In genomic region chr17:76241776-76242175, GRCh38 we compare ENCODE assay signal across 14 cellular contexts. TPM values are rescaled to one million over a fixed set of nuclear protein-coding genes. Genes with fewer than 3 reads are reported as not detected.
DNase-seq lines count a peak whose midpoint lies in the region; ATAC-seq and TF ChIP-seq lines count a peak whose summit lies in the region.
"Had no signal": no experiment of that assay in that cellular context is flagged by ENCODE, and none has a peak within 500 bp of the region (broad histone marks: within the 10 kb centered on the region; RNA-seq: fewer than 3 reads in every experiment).

No MANE protein-coding gene starts in this region.

- H3K27ac Mint-ChIP-seq in activated CD8-positive, alpha-beta T cell treated with anti-CD3 and anti-CD28 coated beads, Interleukin-2, amount 10 ng/mL, durations not matched to agents 7 days and 5 days, result peak overlapping the region; percentile 86

- no peak overlapping the region for H2BK15ac ChIP-seq in mesenchymal stem cell (ENCODE audit: low read depth, poor library complexity, severe bottlenecking)

- ATAC-seq in Right ventricle myocardium inferior, result no peak
- ATAC-seq in activated CD8-positive, alpha-beta T cell treated with anti-CD3 and anti-CD28 coated beads, Interleukin-2, amount 10 ng/mL, durations not matched to agents 7 days and 5 days, result no peak
- no peak for ATAC-seq in lower lobe of right lung

- no peak for TF ChIP-seq EP300 in transverse colon (IDR thresholded peaks at IDR 0.05; ENCODE audit: low read depth)

- H3K14ac ChIP-seq in mesenchymal stem cell (ENCODE audit: low read length in 2 of 2), result no peak overlapping the region

- H3K4ac ChIP-seq in mesenchymal stem cell (ENCODE audit: low read depth in 1 of 2, low read length in 2 of 2), result no peak overlapping the region

- H3K23ac ChIP-seq in mesenchymal stem cell (ENCODE audit: low read length in 2 of 2), result no peak overlapping the region

- no peak overlapping the region for H4K91ac ChIP-seq in mesenchymal stem cell (ENCODE audit: low read length)

- no peaks in the 10 kb centered on the region for H3K27me3 Mint-ChIP-seq in activated CD8-positive, alpha-beta T cell treated with anti-CD3 and anti-CD28 coated beads, Interleukin-2, amount 10 ng/mL, durations not matched to agents 7 days and 5 days (ENCODE audit: low read depth)

- POLR2A ChIA-PET in activated CD8-positive, alpha-beta T cell treated with anti-CD3 and anti-CD28 coated beads, Interleukin-2, amount 10 ng/mL, durations not matched to agents 7 days and 5 days (lab: Charles Lee), result interaction anchor here (0.6 to 17.8 kb wide), 6 partner anchors 10 to 50 kb away, joined by 3 to 807 read pairs (median 6); partner anchors contain the start of gene UBALD2
- POLR2A ChIA-PET in GM10248 (lab: Yijun Ruan, JAX), result interaction anchor here (0.9 kb wide), 1 partner anchor 23 kb away, joined by 4 read pairs; no protein-coding TSS in a partner anchor

- DNase-seq in left ventricle myocardium inferior (no peak), Right ventricle myocardium inferior (ENCODE audit: missing footprints) (no peak), mesenchymal stem cell (no peak), transverse colon (no peak), lower lobe of right lung (no peak), GM10248 (ENCODE audit: extremely low spot score) (no peak), NCI-H2107 (lab: John Stamatoyannopoulos, UW) (no peak)
- no peak for DNase-seq in activated CD8-positive, alpha-beta T cell treated with anti-CD3 and anti-CD28 coated beads, Interleukin-2, amount 10 ng/mL, durations not matched to agents 7 days and 5 days
- DNase-seq: activated gamma-delta T cell treated with Interleukin-2 at 50 U/mL for 16 hours; NCI-H1930; NK-92 treated with Interleukin-12 subunit alpha and Interleukin-12 subunit beta, amount 100 ng/mL, for 24 hours; stimulated activated CD4-positive, alpha-beta T cell treated with anti-CD3 and anti-CD28 coated beads, Interleukin-4, amount 100 ng/mL, for 1 hour had no signal

- in situ Hi-C loops in transverse colon (cut with MboI; ENCODE audit: low pct_ligation_motif_present in 1 of 4, low pct_unique_long_range_greater_than_20kb in 1 of 4, low sequenced_read_pairs in 3 of 4), result no loop called here

- H3K9me3 Mint-ChIP-seq in activated CD8-positive, alpha-beta T cell treated with anti-CD3 and anti-CD28 coated beads, Interleukin-2, amount 10 ng/mL, durations not matched to agents 7 days and 5 days (ENCODE audit: insufficient read depth), result no peaks in the 10 kb centered on the region

- peaks cover 81% of the 10 kb centered on the region for H3K4me1 Mint-ChIP-seq in activated CD8-positive, alpha-beta T cell treated with anti-CD3 and anti-CD28 coated beads, Interleukin-2, amount 10 ng/mL, durations not matched to agents 7 days and 5 days (ENCODE audit: low read depth)

- H3K4me1 ChIP-seq in left ventricle myocardium inferior, result peaks cover 23% of the 10 kb centered on the region
- H3K4me1 ChIP-seq in mesenchymal stem cell (ENCODE audit: control insufficient read depth, insufficient read depth, low read depth, low read length), result peaks cover 22% of the 10 kb centered on the region
- peaks cover 16 to 43% (median 25%) of the 10 kb centered on the region in 4 donors for H3K4me1 ChIP-seq in transverse colon
- H3K4me1 ChIP-seq in lower lobe of right lung, result peaks cover 31% of the 10 kb centered on the region

- peak overlapping the region; percentile 72 for H3K27ac ChIP-seq in left ventricle myocardium inferior (replicated peaks)
- H3K27ac ChIP-seq in mesenchymal stem cell (ENCODE audit: low read length, poor library complexity, severe bottlenecking), result no peak overlapping the region
- H3K27ac ChIP-seq in transverse colon, result peak overlapping the region in 3 of 4 donors; percentile 73 to 85 (median 84)
- no peak overlapping the region for H3K27ac ChIP-seq in lower lobe of right lung

- H2AK5ac ChIP-seq in mesenchymal stem cell (ENCODE audit: low read length, severe bottlenecking), result peak overlapping the region; percentile 66

- H3K4me3 ChIP-seq in left ventricle myocardium inferior (peak overlapping the region; percentile 80), mesenchymal stem cell (ENCODE audit: insufficient read depth in 1 of 2, low read depth in 1 of 2, low read length in 2 of 2) (no peak overlapping the region), transverse colon (peak overlapping the region in 2 of 4 donors; percentile 59 to 62), lower lobe of right lung (no peak overlapping the region)

- intact Hi-C loops in left ventricle myocardium inferior (cut with micrococcal nuclease) (no loop called here), Right ventricle myocardium inferior (cut with DNase I) (loop anchor here (2.0 kb wide), 1 partner anchor 23 kb away; the partner anchor contains the start of gene UBALD2), transverse colon (cut with DNase I; ENCODE audit: low total_unique reads) (no loop called here), lower lobe of right lung (cut with DNase I) (no loop called here)

- no peak overlapping the region for H2BK12ac ChIP-seq in mesenchymal stem cell (ENCODE audit: low read length in 2 of 2)

- H3K18ac ChIP-seq in mesenchymal stem cell (ENCODE audit: low read depth in 1 of 2, low read length in 2 of 2), result no peak overlapping the region

- H2AFZ ChIP-seq in mesenchymal stem cell (ENCODE audit: low read depth, low read length), result no peak overlapping the region

- H3K9me3 ChIP-seq in left ventricle myocardium inferior (replicated peaks) (no peaks in the 10 kb centered on the region), mesenchymal stem cell (ENCODE audit: control insufficient read depth, low read length) (no peaks in the 10 kb centered on the region), transverse colon (no peaks in the 10 kb centered on the region), lower lobe of right lung (no peaks in the 10 kb centered on the region)
- H3K9me3 ChIP-seq: right atrium auricular region had no signal

- CTCF ChIA-PET in activated CD8-positive, alpha-beta T cell treated with anti-CD3 and anti-CD28 coated beads, Interleukin-2, amount 10 ng/mL, durations not matched to agents 7 days and 5 days (lab: Charles Lee), result interaction anchor here (1.1 to 1.5 kb wide), 5 partner anchors 15 to 50 kb away, joined by 3 to 5 read pairs (median 4); partner anchors contain the start of gene UBALD2
- CTCF ChIA-PET in GM10248 (lab: Yijun Ruan, JAX), result interaction anchor here (1.5 to 1.7 kb wide), 2 partner anchors 37 to 60 kb away, joined by 4 to 5 read pairs; no protein-coding TSS in a partner anchor

- H2BK5ac ChIP-seq in mesenchymal stem cell (ENCODE audit: low read depth, low read length, poor library complexity, severe bottlenecking), result no peak overlapping the region

- H3K36me3 Mint-ChIP-seq in activated CD8-positive, alpha-beta T cell treated with anti-CD3 and anti-CD28 coated beads, Interleukin-2, amount 10 ng/mL, durations not matched to agents 7 days and 5 days (ENCODE audit: low read depth), result peaks cover 31% of the 10 kb centered on the region

- H3K27me3 ChIP-seq in left ventricle myocardium inferior (ENCODE audit: low read depth) (no peaks in the 10 kb centered on the region), mesenchymal stem cell (ENCODE audit: control insufficient read depth in 1 of 2, insufficient read depth in 1 of 2, low read length in 2 of 2) (peaks cover 0 to 38% of the 10 kb centered on the region in 2 experiments), transverse colon (peaks cover 14% of the 10 kb centered on the region), lower lobe of right lung (ENCODE audit: low read depth) (peaks cover 15% of the 10 kb centered on the region)
- H3K27me3 ChIP-seq: right atrium auricular region had no signal

- H3K4me2 ChIP-seq in mesenchymal stem cell (ENCODE audit: low read length, poor library complexity, severe bottlenecking), result no peak overlapping the region

- no peak for TF ChIP-seq POLR2A in transverse colon (IDR thresholded peaks at IDR 0.05)

- WGBS in mesenchymal stem cell, result 96% methylated on average over 10 of the region's 10 CpGs
- WGBS in transverse colon (ENCODE audit: low coverage in 1 of 2), 2 donors, result 90 to 100% methylated on average over 1 to 10 of the region's 10 CpGs

- no peak overlapping the region for H3K9ac ChIP-seq in mesenchymal stem cell (ENCODE audit: low read length)

- peak overlapping the region; percentile 90 for H3K4me3 Mint-ChIP-seq in activated CD8-positive, alpha-beta T cell treated with anti-CD3 and anti-CD28 coated beads, Interleukin-2, amount 10 ng/mL, durations not matched to agents 7 days and 5 days

- H3K36me3 ChIP-seq in left ventricle myocardium inferior (no peaks in the 10 kb centered on the region), mesenchymal stem cell (ENCODE audit: control insufficient read depth in 1 of 2, insufficient read depth in 2 of 2, low read depth in 1 of 2, low read length in 2 of 2) (no peaks in the 10 kb centered on the region), transverse colon (no peaks in the 10 kb centered on the region), lower lobe of right lung (no peaks in the 10 kb centered on the region)
- H3K36me3 ChIP-seq: right atrium auricular region had no signal

- peaks cover 3% of the 10 kb centered on the region for H3K79me1 ChIP-seq in mesenchymal stem cell (replicated peaks; ENCODE audit: low read length, poor library complexity, severe bottlenecking)

- no peak for TF ChIP-seq CTCF in left ventricle myocardium inferior (IDR thresholded peaks at IDR 0.05; ENCODE audit: borderline replicate concordance)
- TF ChIP-seq CTCF in transverse colon (IDR thresholded peaks at IDR 0.05), result no peak
- TF ChIP-seq CTCF in lower lobe of right lung (IDR thresholded peaks at IDR 0.05), result no peak
- no peak for TF ChIP-seq CTCF in GM10248 (IDR thresholded peaks at IDR 0.05; ENCODE audit: control extremely low read depth, extremely low read depth, low read depth, missing control alignments)

- no peak overlapping the region for H2BK120ac ChIP-seq in mesenchymal stem cell (ENCODE audit: low read depth, low read length)

- peak overlapping the region; percentile 19 for H4K8ac ChIP-seq in mesenchymal stem cell (ENCODE audit: low read length)

RNA-seq across cellular contexts. Expression of gene RNF157, which starts 1.5 kb away (rescaled TPM):
- total RNA-seq in left ventricle myocardium inferior (4.8 TPM), Right ventricle myocardium inferior (19.4 TPM), transverse colon (100 to 1,000 TPM in 1 of 4 donors, 10 to 100 TPM in 3; 32.5 to 164 (median 54.8) TPM), lower lobe of right lung (2.4 TPM)
- 100 to 1,000 TPM; 150 to 165 TPM for total RNA-seq in activated CD8-positive, alpha-beta T cell treated with anti-CD3 and anti-CD28 coated beads, Interleukin-2, amount 10 ng/mL, durations not matched to agents 7 days and 5 days
- 5.8 TPM for polyA plus RNA-seq in mesenchymal stem cell (2013, experiment 1 of 2)
- 5.5 TPM for polyA plus RNA-seq in mesenchymal stem cell (2013, experiment 2 of 2)
- polyA plus RNA-seq: keratinocyte had no signal

RNA-seq across cellular contexts. Expression of gene UBALD2, which starts 23.4 kb away (rescaled TPM):
- total RNA-seq in left ventricle myocardium inferior (26.0 TPM), Right ventricle myocardium inferior (30.4 TPM), transverse colon (10 to 100 TPM; 25.5 to 51.2 (median 34.5) TPM), lower lobe of right lung (62.7 TPM)
- 100 to 1,000 TPM; 318 to 359 TPM for total RNA-seq in activated CD8-positive, alpha-beta T cell treated with anti-CD3 and anti-CD28 coated beads, Interleukin-2, amount 10 ng/mL, durations not matched to agents 7 days and 5 days
- polyA plus RNA-seq in mesenchymal stem cell (2013, experiment 1 of 2), result 74.6 TPM
- 80.5 TPM for polyA plus RNA-seq in mesenchymal stem cell (2013, experiment 2 of 2)

Comparison
In these comparisons a context has a peak if more than half of its experiments do, and no peak if none do; other contexts are left out.
1. H3K27ac ChIP-seq: peak in left ventricle myocardium inferior (single experiment) and transverse colon (3 of 4); none in mesenchymal stem cell (single experiment) and lower lobe of right lung (single experiment).